ENCODE assay signal across 17 cellular contexts in the genomic region with DNA sequence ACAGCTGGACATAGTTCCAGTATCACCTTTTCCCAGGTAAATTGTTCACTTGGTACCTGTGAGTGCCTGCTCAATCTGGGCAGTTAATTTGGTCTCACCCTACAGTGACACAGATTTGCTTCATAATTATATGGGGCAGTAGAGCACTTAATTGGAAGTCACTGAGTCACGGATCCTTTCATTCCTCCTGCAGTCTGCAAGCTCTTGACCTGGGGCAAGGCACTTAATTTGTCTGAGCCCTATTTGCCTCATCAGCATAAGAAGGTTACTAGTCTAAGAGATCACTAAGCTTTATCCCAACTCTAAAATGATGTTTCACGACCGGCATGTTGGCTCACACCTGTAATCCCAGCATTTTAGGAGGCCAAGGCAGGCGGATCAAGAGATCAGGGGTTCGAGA. TPM values are rescaled to one million over a fixed set of nuclear protein-coding genes. Genes with fewer than 3 reads are reported as not detected.
A peak's percentile ranks its signal among the peaks of the same experiment; 100 is the strongest.
DNase-seq lines count a peak whose midpoint lies in the region; ATAC-seq and TF ChIP-seq lines count a peak whose summit lies in the region.
"Had no signal": no experiment of that assay in that cellular context is flagged by ENCODE, and none has a peak within 500 bp of the region (broad histone marks: within the 10 kb centered on the region; RNA-seq: fewer than 3 reads in every experiment).

No MANE protein-coding gene starts in this region.

- H3K27ac ChIP-seq in smooth muscle cell (ENCODE audit: low read depth) (peak overlapping the region; percentile 51), ascending aorta (no peak overlapping the region), psoas muscle (no peak overlapping the region)

- H3K79me2 ChIP-seq in smooth muscle cell (ENCODE audit: low read depth) = peaks cover 18% of the 10 kb centered on the region

- 76% methylated on average over 5 of the region's 5 CpGs for WGBS in smooth muscle cell (ENCODE audit: low lambda C conversion rate)
- whole genome bisulfite sequencing in psoas muscle, 3 donors = 95 to 97% (median 96%) methylated on average over 5 of the region's 5 CpGs

- H3K27me3 ChIP-seq in smooth muscle cell (ENCODE audit: low read depth) (no peaks in the 10 kb centered on the region), ascending aorta (no peaks in the 10 kb centered on the region), psoas muscle (ENCODE audit: insufficient read depth in 3 of 3, low read length in 2 of 3) (no peaks in the 10 kb centered on the region)

- no peak for TF ChIP-seq CTCF in epithelial cell of esophagus (IDR thresholded peaks at IDR 0.05; ENCODE audit: insufficient read depth, low read depth, low read length, missing control alignments)
- no peak for TF ChIP-seq CTCF in smooth muscle cell (IDR thresholded peaks at IDR 0.05; ENCODE audit: borderline replicate concordance, insufficient read depth, poor library complexity, severe bottlenecking)
- TF ChIP-seq CTCF in ascending aorta (IDR thresholded peaks at IDR 0.05) = no peak
- no peak for TF ChIP-seq CTCF in psoas muscle (IDR thresholded peaks at IDR 0.05)

- H3K9ac ChIP-seq in smooth muscle cell (ENCODE audit: low read depth) = no peak overlapping the region

- intact Hi-C loops in ascending aorta (cut with DNase I) (no loop called here), psoas muscle (cut with DNase I) (no loop called here)

- no peak overlapping the region for H3K4me2 ChIP-seq in smooth muscle cell
- H3K4me2 ChIP-seq: GM23338 had no signal

- peaks cover 11% of the 10 kb centered on the region for H4K20me1 ChIP-seq in smooth muscle cell (ENCODE audit: low read depth)

- no peak overlapping the region for H3K4me3 ChIP-seq in epithelial cell of esophagus (ENCODE audit: low read length)
- H3K4me3 ChIP-seq in smooth muscle cell = no peak overlapping the region
- H3K4me3 ChIP-seq in ascending aorta = no peak overlapping the region
- no peak overlapping the region for H3K4me3 ChIP-seq in psoas muscle
- H3K4me3 ChIP-seq: GM12878, GM23338, K562 had no signal

- H3K9me3 ChIP-seq in smooth muscle cell (replicated peaks; ENCODE audit: low read depth) = no peaks in the 10 kb centered on the region
- H3K9me3 ChIP-seq in ascending aorta = no peaks in the 10 kb centered on the region
- H3K9me3 ChIP-seq in psoas muscle = no peaks in the 10 kb centered on the region

- H3K4me1 ChIP-seq in smooth muscle cell (ENCODE audit: low read depth) (no peaks in the 10 kb centered on the region), ascending aorta (no peaks in the 10 kb centered on the region), psoas muscle (no peaks in the 10 kb centered on the region)

- DNase-seq in activated CD8-positive, alpha-beta memory T cell treated with anti-CD3 and anti-CD28 coated beads for 24 hours = peak; percentile 40
- DNase-seq in activated CD8-positive, alpha-beta memory T cell treated with anti-CD3 and anti-CD28 coated beads, Interleukin-2, amount 50 U/mL, for 4 hours = no peak
- peak; percentile 20 for DNase-seq in NCI-H774 (lab: John Stamatoyannopoulos, UW)
- peak; percentile 43 for DNase-seq in epithelial cell of esophagus (ENCODE audit: low read depth)
- DNase-seq in smooth muscle cell (lab: John Stamatoyannopoulos, UW; ENCODE audit: unreplicated experiment) = no peak
- DNase-seq in ascending aorta (ENCODE audit: low spot score in 2 of 2) = no peak
- no peak for DNase-seq in NCI-H2081 treated with DMSO at 0.1 percent for 48 hours (lab: John Stamatoyannopoulos, UW)
- DNase-seq in psoas muscle = no peak
- DNase-seq: 8988T; CD8-positive, alpha-beta T cell; DND-41; GDM1; MV-4-11; NCI-H1436 had no signal

- no peaks in the 10 kb centered on the region for H3F3A ChIP-seq in smooth muscle cell (ENCODE audit: low read depth)

- no peak for ATAC-seq in psoas muscle
- ATAC-seq: CD8-positive, alpha-beta T cell; GM12878; K562 had no signal

- H3K36me3 ChIP-seq in smooth muscle cell (ENCODE audit: low read depth) (no peaks in the 10 kb centered on the region), ascending aorta (no peaks in the 10 kb centered on the region), psoas muscle (ENCODE audit: insufficient read depth in 1 of 2, low read depth in 1 of 2) (no peaks in the 10 kb centered on the region)

- H2AFZ ChIP-seq in smooth muscle cell (ENCODE audit: low read depth) = no peak overlapping the region
- H2AFZ ChIP-seq: GM23338 had no signal

RNA-seq across cellular contexts. Expression of a gene that starts 8.9 kb away (rescaled TPM):
- total RNA-seq in smooth muscle cell (8.8 and 13.8 TPM in 2 replicates), ascending aorta (1.6 TPM), psoas muscle (1 to 10 TPM in 1 of 4 donors, under 1 TPM in 3; 0.49 to 1.2 (median 0.97) TPM)
- polyA plus RNA-seq in smooth muscle cell (5.4 and 9.3 TPM in 2 replicates), psoas muscle (under 1 TPM; 0.21 to 0.60 (median 0.44) TPM)

RNA-seq across cellular contexts. Expression of a gene that starts 9.4 kb away (rescaled TPM):
- total RNA-seq in smooth muscle cell (103 and 149 TPM in 2 replicates), ascending aorta (79.4 TPM), psoas muscle (100 to 1,000 TPM; 224 to 297 (median 255) TPM)
- polyA plus RNA-seq in smooth muscle cell (30.2 and 45.5 TPM in 2 replicates), psoas muscle (100 to 1,000 TPM in 1 of 3 donors, 10 to 100 TPM in 2; 27.5 to 106 (median 51.8) TPM)

Comparison
In these comparisons a context has a peak if more than half of its experiments do, and no peak if none do; other contexts are left out.
1. DNase-seq: peak in activated CD8-positive, alpha-beta memory T cell treated with anti-CD3 and anti-CD28 coated beads for 24 hours (single experiment), NCI-H774 (single experiment) and epithelial cell of esophagus (single experiment); none in activated CD8-positive, alpha-beta memory T cell treated with anti-CD3 and anti-CD28 coated beads, Interleukin-2, amount 50 U/mL, for 4 hours (single experiment), smooth muscle cell (single experiment), ascending aorta (0 of 2), NCI-H2081 treated with DMSO at 0.1 percent for 48 hours (single experiment) and psoas muscle (0 of 2).